ENCODE assay signal across 9 cellular contexts in genomic region chr20:11724112-11724511, GRCh38.
"Had no signal": no experiment of that assay in that cellular context is flagged by ENCODE, and none has a peak within 500 bp of the region (broad histone marks: within the 10 kb centered on the region; RNA-seq: fewer than 3 reads in every experiment).

No MANE protein-coding gene starts in this region.

- H3K4me3 ChIP-seq: GM23248, GM23338, HAP-1 had no signal

- H3K9me3 ChIP-seq: HAP-1 had no signal

- H3K4me1 ChIP-seq: HAP-1 had no signal

- H3K9ac ChIP-seq: GM23248 had no signal

- ATAC-seq: GM23338, HCT116 had no signal

- H3K36me3 ChIP-seq: HAP-1 had no signal

- H3K4me2 ChIP-seq: GM23338 had no signal

- H2AFZ ChIP-seq: GM23248, GM23338 had no signal

- H3K27ac ChIP-seq: GM23248 had no signal

- DNase-seq: GM23248, GOT3, H7, H9, HCEC 1CT, HFFc6 had no signal
